18 cellular contexts compared by ENCODE assay signal in genomic region chr17:39150104-39150634, GRCh38. TPM values are rescaled to one million over a fixed set of nuclear protein-coding genes. Genes with fewer than 3 reads are reported as not detected.
DNase-seq lines count a peak whose midpoint lies in the region; FAIRE-seq and TF ChIP-seq lines count a peak whose summit lies in the region.
"Had no signal": no experiment of that assay in that cellular context is flagged by ENCODE, and none has a peak within 500 bp of the region (broad histone marks: within the 10 kb centered on the region; RNA-seq: fewer than 3 reads in every experiment).

No MANE protein-coding gene starts in this region.

- H3K9me3 Mint-ChIP-seq in activated naive CD8-positive, alpha-beta T cell (ENCODE audit: low read depth) = no peaks in the 10 kb centered on the region
- H3K9me3 Mint-ChIP-seq in activated naive CD8-positive, alpha-beta T cell treated with anti-CD3 and anti-CD28 coated beads for 36 hours = peaks cover 2% of the 10 kb centered on the region
- H3K9me3 Mint-ChIP-seq in progenitor cell of endocrine pancreas (ENCODE audit: low read depth) = no peaks in the 10 kb centered on the region

- H4K91ac ChIP-seq in H1 (replicated peaks; ENCODE audit: insufficient read length, low read length) = no peak overlapping the region

- no peaks in the 10 kb centered on the region for H4K20me1 ChIP-seq in OCI-LY1 (ENCODE audit: insufficient read depth, low read length)
- no peaks in the 10 kb centered on the region for H4K20me1 ChIP-seq in H1 (replicated peaks in 1 of 2; ENCODE audit: control insufficient read depth in 1 of 2, insufficient read depth in 2 of 2, low read length in 2 of 2)

- no peak overlapping the region for H3K27ac Mint-ChIP-seq in activated naive CD8-positive, alpha-beta T cell
- H3K27ac Mint-ChIP-seq in activated naive CD8-positive, alpha-beta T cell treated with anti-CD3 and anti-CD28 coated beads for 36 hours = no peak overlapping the region
- H3K27ac Mint-ChIP-seq in progenitor cell of endocrine pancreas = no peak overlapping the region
- H3K27ac Mint-ChIP-seq: activated CD8-positive, alpha-beta memory T cell treated with anti-CD3 and anti-CD28 coated beads, Interleukin-2, amount 10 ng/mL, durations not matched to agents 7 days and 5 days had no signal

- H3K4me2 ChIP-seq in OCI-LY1 (ENCODE audit: low read length) = no peak overlapping the region
- peak overlapping the region; percentile 53 to 95; a peak in 2 of 4 replicates for H3K4me2 ChIP-seq in H1 (ENCODE audit: insufficient read depth in 1 of 2, low read depth in 2 of 2, low read length in 2 of 2)

- no peaks in the 10 kb centered on the region for H3K9me3 ChIP-seq in OCI-LY1 (ENCODE audit: low read length)
- H3K9me3 ChIP-seq in H1 (ENCODE audit: insufficient read depth in 2 of 2, low read depth in 1 of 2, low read length in 1 of 2) = no peaks in the 10 kb centered on the region
- H3K9me3 ChIP-seq: lower lobe of right lung, SJCRH30, spleen had no signal

- TF ChIP-seq CTCF in OCI-LY1 (IDR thresholded peaks at IDR 0.05; ENCODE audit: low read length) = peak; percentile 33; the same call in 1 of the 2 replicates
- TF ChIP-seq CTCF in H1 (IDR thresholded peaks at IDR 0.05; ENCODE audit: control extremely low read depth in 1 of 3, insufficient read depth in 1 of 3, low read depth in 1 of 3, low read length in 3 of 3) = peak in 1 of 3 experiments; percentile 8; a peak in 1 of 4 replicates
- no peak for TF ChIP-seq CTCF in progenitor cell of endocrine pancreas (IDR thresholded peaks at IDR 0.05; ENCODE audit: unreplicated experiment)

- TF ChIP-seq POLR2A in H1 (IDR thresholded peaks at IDR 0.05; ENCODE audit: control extremely low read depth in 1 of 2, low read depth in 2 of 2, low read length in 2 of 2) = no peak
- no peak for TF ChIP-seq POLR2A in GM12891 (IDR thresholded peaks at IDR 0.05; ENCODE audit: low read depth, low read length)

- no peak overlapping the region for H3K4me3 ChIP-seq in OCI-LY1 (ENCODE audit: low read depth, low read length, poor library complexity, severe bottlenecking)
- peak overlapping the region in 1 of 4 experiments; percentile 83; a peak in 3 of 8 replicates for H3K4me3 ChIP-seq in H1 (ENCODE audit: extremely low read depth in 1 of 4, insufficient read depth in 2 of 4, low read depth in 3 of 4, low read length in 4 of 4)
- H3K4me3 ChIP-seq: SJCRH30 had no signal

- H3K27me3 Mint-ChIP-seq in activated naive CD8-positive, alpha-beta T cell = no peaks in the 10 kb centered on the region
- peaks cover 12% of the 10 kb centered on the region for H3K27me3 Mint-ChIP-seq in activated naive CD8-positive, alpha-beta T cell treated with anti-CD3 and anti-CD28 coated beads for 36 hours
- H3K27me3 Mint-ChIP-seq in progenitor cell of endocrine pancreas = peaks cover 34% of the 10 kb centered on the region

- no peak overlapping the region for H4K5ac ChIP-seq in H1 (ENCODE audit: insufficient read length, low read depth, low read length)

- no peak overlapping the region for H3K18ac ChIP-seq in H1 (ENCODE audit: extremely low read depth, low read length)

- H3K14ac ChIP-seq in H1 (ENCODE audit: insufficient read length) = no peak overlapping the region

- no peak overlapping the region for H2AK5ac ChIP-seq in H1 (ENCODE audit: low read depth, low read length)

- no peaks in the 10 kb centered on the region for H3K9me2 ChIP-seq in OCI-LY1 (ENCODE audit: low read depth, low read length)

- DNase-seq in activated naive CD8-positive, alpha-beta T cell treated with anti-CD3 and anti-CD28 coated beads for 36 hours = no peak
- DNase-seq in H1 (ENCODE audit: low read depth in 1 of 2, low spot score in 2 of 2) = no peak
- no peak for DNase-seq in progenitor cell of endocrine pancreas (ENCODE audit: low spot score, unreplicated experiment)
- no peak for DNase-seq in GM12891 (ENCODE audit: insufficient read length, low spot score)
- DNase-seq in NOMO-1 treated with DMSO at 0.1 percent for 48 hours (lab: John Stamatoyannopoulos, UW; ENCODE audit: unreplicated experiment) = no peak
- no peak for DNase-seq in islet precursor cell
- DNase-seq: activated CD8-positive, alpha-beta memory T cell treated with anti-CD3 and anti-CD28 coated beads, Interleukin-2, amount 10 ng/mL, durations not matched to agents 7 days and 5 days; dermis blood vessel endothelial cell; GOT3; IMR-90; lower lobe of right lung; NCI-H1092 treated with DMSO at 0.1 percent for 48 hours; nucleus accumbens; SJCRH30; spleen had no signal

- TF ChIP-seq EP300 in H1 (IDR thresholded peaks at IDR 0.05; ENCODE audit: borderline replicate concordance in 1 of 2, low read depth in 2 of 2, low read length in 2 of 2) = no peak

- H3K56ac ChIP-seq in H1 (replicated peaks; ENCODE audit: insufficient read length, low read depth, low read length) = no peak overlapping the region

- POLR2A ChIA-PET in H1 (lab: Charles Lee; ENCODE audit: partially characterized antibody) = interaction anchor here (1.1 to 1.4 kb wide), 3 partner anchors 27 to 51 kb away, joined by 3 to 4 read pairs (median 3); partner anchors contain the start of gene RPL19

- no peak for TF ChIP-seq RAD21 in H1 (IDR thresholded peaks at IDR 0.05 in 1 of 2, conservative IDR thresholded peaks at IDR 0.05 in 1 of 2; ENCODE audit: low read depth in 2 of 2, low read length in 2 of 2)

- H3K4ac ChIP-seq in H1 (replicated peaks; ENCODE audit: insufficient read length, low read depth, low read length) = no peak overlapping the region

- no peak for FAIRE-seq in H1 (lab: Jason Lieb, UNC)
- FAIRE-seq in GM12891 (lab: Jason Lieb, UNC) = no peak

- H3K4me1 Mint-ChIP-seq in activated naive CD8-positive, alpha-beta T cell (ENCODE audit: low read depth) = peaks cover 48% of the 10 kb centered on the region
- peaks cover 41% of the 10 kb centered on the region for H3K4me1 Mint-ChIP-seq in activated naive CD8-positive, alpha-beta T cell treated with anti-CD3 and anti-CD28 coated beads for 36 hours
- peaks cover 16% of the 10 kb centered on the region for H3K4me1 Mint-ChIP-seq in progenitor cell of endocrine pancreas (ENCODE audit: low read depth)

- H3K23ac ChIP-seq in H1 (ENCODE audit: insufficient read length) = no peak overlapping the region

- no peak overlapping the region for H2BK15ac ChIP-seq in H1 (ENCODE audit: low read length)

- WGBS in H1 (ENCODE audit: extremely low coverage in 1 of 2, insufficient coverage in 1 of 2, insufficient read length in 1 of 2, insufficient replicate concordance in 2 of 2, low coverage in 1 of 2, low lambda C conversion rate in 2 of 2, missing lambda C conversion rate in 1 of 2), 2 experiments = 72% methylated on average over 5 of the region's 5 CpGs; no CpG with 5 or more reads in 1 of the 2 experiments

- H3K9ac ChIP-seq in OCI-LY1 (ENCODE audit: low read length) (no peak overlapping the region), H1 (replicated peaks in 1 of 4; ENCODE audit: extremely low read depth in 1 of 4, low read depth in 3 of 4, low read length in 3 of 4) (no peak overlapping the region)

- H3K36me3 ChIP-seq in OCI-LY1 (ENCODE audit: insufficient read depth, low read length) = no peaks in the 10 kb centered on the region
- no peaks in the 10 kb centered on the region for H3K36me3 ChIP-seq in H1 (ENCODE audit: control insufficient read depth in 2 of 4, insufficient read depth in 4 of 4, low read length in 3 of 4)
- H3K36me3 ChIP-seq: lower lobe of right lung, SJCRH30, spleen had no signal

- no peaks in the 10 kb centered on the region for H3F3A ChIP-seq in OCI-LY1 (ENCODE audit: insufficient read depth, low read length)

- H2BK120ac ChIP-seq in H1 (replicated peaks; ENCODE audit: low read depth, low read length) = no peak overlapping the region

- no peaks in the 10 kb centered on the region for H3K36me3 Mint-ChIP-seq in activated naive CD8-positive, alpha-beta T cell
- peaks cover 5% of the 10 kb centered on the region for H3K36me3 Mint-ChIP-seq in activated naive CD8-positive, alpha-beta T cell treated with anti-CD3 and anti-CD28 coated beads for 36 hours
- H3K36me3 Mint-ChIP-seq in progenitor cell of endocrine pancreas (ENCODE audit: insufficient read depth) = peaks cover 7% of the 10 kb centered on the region
- H3K36me3 Mint-ChIP-seq: activated CD8-positive, alpha-beta memory T cell treated with anti-CD3 and anti-CD28 coated beads, Interleukin-2, amount 10 ng/mL, durations not matched to agents 7 days and 5 days had no signal

- H3K4me1 ChIP-seq in OCI-LY1 (ENCODE audit: insufficient read depth, low read length, severe bottlenecking) (peaks cover 18% of the 10 kb centered on the region), H1 (replicated peaks in 1 of 4; ENCODE audit: control insufficient read depth in 3 of 4, insufficient read depth in 4 of 4, low read length in 3 of 4) (peaks cover 0 to 20% (median 6%) of the 10 kb centered on the region in 4 experiments; a peak in 4 of 7 replicates)

- no peaks in the 10 kb centered on the region for H3K79me2 ChIP-seq in OCI-LY1 (ENCODE audit: insufficient read depth, low read length)
- H3K79me2 ChIP-seq in H1 (ENCODE audit: control insufficient read depth in 1 of 2, insufficient read depth in 2 of 2, low read length in 2 of 2) = no peaks in the 10 kb centered on the region

- no peak overlapping the region for H3K27ac ChIP-seq in OCI-LY1 (ENCODE audit: low read depth, low read length, poor library complexity, severe bottlenecking)
- H3K27ac ChIP-seq in H1 (ENCODE audit: low read depth, low read length) = no peak overlapping the region
- H3K27ac ChIP-seq: lower lobe of right lung, SJCRH30, spleen had no signal

- H2AFZ ChIP-seq in OCI-LY1 (ENCODE audit: low read length) (no peak overlapping the region), H1 (ENCODE audit: low read length) (no peak overlapping the region)

- H2BK20ac ChIP-seq in H1 (ENCODE audit: low read length) = no peak overlapping the region

- no peak overlapping the region for H4K8ac ChIP-seq in H1 (ENCODE audit: extremely low read depth, insufficient read depth, low read length)

- no peak overlapping the region for H2BK5ac ChIP-seq in H1 (ENCODE audit: low read depth, low read length)

- H3K23me2 ChIP-seq in H1 (ENCODE audit: low read depth, low read length) = peaks cover 26% of the 10 kb centered on the region

- H2BK12ac ChIP-seq in H1 (ENCODE audit: low read depth, low read length) = no peak overlapping the region

- H3K79me1 ChIP-seq in H1 (ENCODE audit: low read depth, low read length) = no peaks in the 10 kb centered on the region

- H3K4me3 Mint-ChIP-seq in activated naive CD8-positive, alpha-beta T cell = peak overlapping the region; percentile 83
- H3K4me3 Mint-ChIP-seq in activated naive CD8-positive, alpha-beta T cell treated with anti-CD3 and anti-CD28 coated beads for 36 hours = no peak overlapping the region
- peak overlapping the region; percentile 72 for H3K4me3 Mint-ChIP-seq in progenitor cell of endocrine pancreas (ENCODE audit: low read depth)

- H3K27me3 ChIP-seq in OCI-LY1 (ENCODE audit: insufficient read depth, low read length) (peaks cover 18% of the 10 kb centered on the region), H1 (replicated peaks in 1 of 4; ENCODE audit: control insufficient read depth in 3 of 4, extremely low read depth in 1 of 4, insufficient read depth in 3 of 4, low read length in 3 of 4) (peaks cover 3 to 18% (median 15%) of the 10 kb centered on the region in 4 experiments)
- H3K27me3 ChIP-seq: SJCRH30 had no signal

- CTCF ChIA-PET in H1 (lab: Charles Lee; ENCODE audit: partially characterized antibody) = interaction anchor here (0.5 to 10.1 kb wide), 7 partner anchors 12 to 186 kb away, joined by 3 to 163 read pairs (median 14); no protein-coding TSS in a partner anchor

RNA-seq across cellular contexts. Expression of gene PLXDC1, which starts 1.3 kb away (rescaled TPM):
- total RNA-seq in activated naive CD8-positive, alpha-beta T cell treated with anti-CD3 and anti-CD28 coated beads for 36 hours = 1 to 10 TPM in 1 of 2 experiments, under 1 TPM in 1; 0.54 to 1.1 TPM
- total RNA-seq in H1 (2021; fragmentation: NEBNext Ultra II Directional; extraction: Animal tissue kit (Norgen Biotek cat#: 25700)) = 3.4 and 4.1 TPM in 2 replicates
- 14.6 and 17.9 TPM in 2 replicates for polyA plus RNA-seq in H1 (2011; rRNA removed)
- polyA plus RNA-seq in H1 (2011; cell fraction: cytosol; rRNA removed) = 16.1 TPM
- polyA plus RNA-seq in H1 (2011; cell fraction: nucleus; rRNA removed) = 69.7 TPM
- 6.9 to 10.0 TPM (median 8.1 TPM) in 4 replicates for polyA plus RNA-seq in H1 (2012, experiment 1 of 2)
- 2.6 TPM for polyA plus RNA-seq in H1 (2012, experiment 2 of 2)
- 1.7 TPM for polyA plus RNA-seq in H1 (2013, experiment 1 of 2)
- polyA plus RNA-seq in H1 (2013, experiment 2 of 2) = 1.6 TPM
- 18.7 and 21.7 TPM in 2 replicates for polyA minus RNA-seq in H1 (2011; rRNA and poly(A)+ RNA removed)
- polyA minus RNA-seq in H1 (2011; cell fraction: cytosol; rRNA and poly(A)+ RNA removed) = 9.2 TPM
- 16.2 TPM for polyA minus RNA-seq in H1 (2011; cell fraction: nucleus; rRNA and poly(A)+ RNA removed)
- total RNA-seq in progenitor cell of endocrine pancreas = 2.3 and 3.7 TPM in 2 replicates
- polyA plus RNA-seq in GM12891 (2012; ENCODE audit: low read depth, missing spikeins) = 0.06 TPM
- total RNA-seq: dermis blood vessel endothelial cell had no signal

RNA-seq across cellular contexts. Expression of gene ARL5C, which starts 15.8 kb away (rescaled TPM):
- total RNA-seq in activated naive CD8-positive, alpha-beta T cell treated with anti-CD3 and anti-CD28 coated beads for 36 hours = not detected
- not detected in 2 replicates for total RNA-seq in H1 (2021; fragmentation: NEBNext Ultra II Directional; extraction: Animal tissue kit (Norgen Biotek cat#: 25700))
- polyA plus RNA-seq in H1 (2011; rRNA removed) = not detected in 2 replicates
- not detected for polyA plus RNA-seq in H1 (2011; cell fraction: cytosol; rRNA removed)
- not detected for polyA plus RNA-seq in H1 (2011; cell fraction: nucleus; rRNA removed)
- polyA plus RNA-seq in H1 (2012, experiment 1 of 2) = 0.10 TPM in 1 of 4 replicates, not detected in the others
- polyA plus RNA-seq in H1 (2012, experiment 2 of 2) = not detected
- polyA plus RNA-seq in H1 (2013, experiment 1 of 2) = not detected
- polyA plus RNA-seq in H1 (2013, experiment 2 of 2) = not detected
- 0.06 TPM in 1 of 2 replicates, not detected in the other for polyA minus RNA-seq in H1 (2011; rRNA and poly(A)+ RNA removed)
- not detected for polyA minus RNA-seq in H1 (2011; cell fraction: cytosol; rRNA and poly(A)+ RNA removed)
- polyA minus RNA-seq in H1 (2011; cell fraction: nucleus; rRNA and poly(A)+ RNA removed) = not detected
- total RNA-seq in progenitor cell of endocrine pancreas = not detected in 2 replicates
- not detected for polyA plus RNA-seq in GM12891 (2012; ENCODE audit: low read depth, missing spikeins)
- total RNA-seq: dermis blood vessel endothelial cell, IMR-90, lower lobe of right lung, SJCRH30, spleen, subcutaneous adipose tissue had no signal
- polyA plus RNA-seq: IMR-90, spleen had no signal

RNA-seq across cellular contexts. Expression of gene CACNB1, which starts 47.3 kb away (rescaled TPM):
- 10 to 100 TPM; 12.7 to 14.4 TPM for total RNA-seq in activated naive CD8-positive, alpha-beta T cell treated with anti-CD3 and anti-CD28 coated beads for 36 hours
- total RNA-seq in H1 (2021; fragmentation: NEBNext Ultra II Directional; extraction: Animal tissue kit (Norgen Biotek cat#: 25700)) = 15.1 and 17.8 TPM in 2 replicates
- 7.2 and 10.6 TPM in 2 replicates for polyA plus RNA-seq in H1 (2011; rRNA removed)
- polyA plus RNA-seq in H1 (2011; cell fraction: cytosol; rRNA removed) = 7.7 TPM
- 43.5 TPM for polyA plus RNA-seq in H1 (2011; cell fraction: nucleus; rRNA removed)
- polyA plus RNA-seq in H1 (2012, experiment 1 of 2) = 11.9 to 16.4 TPM (median 14.1 TPM) in 4 replicates
- polyA plus RNA-seq in H1 (2012, experiment 2 of 2) = 12.9 TPM
- 7.2 TPM for polyA plus RNA-seq in H1 (2013, experiment 1 of 2)
- polyA plus RNA-seq in H1 (2013, experiment 2 of 2) = 7.1 TPM
- 15.8 and 25.4 TPM in 2 replicates for polyA minus RNA-seq in H1 (2011; rRNA and poly(A)+ RNA removed)
- polyA minus RNA-seq in H1 (2011; cell fraction: cytosol; rRNA and poly(A)+ RNA removed) = 8.0 TPM
- polyA minus RNA-seq in H1 (2011; cell fraction: nucleus; rRNA and poly(A)+ RNA removed) = 18.6 TPM
- 11.3 and 13.8 TPM in 2 replicates for total RNA-seq in progenitor cell of endocrine pancreas
- 2.3 TPM for polyA plus RNA-seq in GM12891 (2012; ENCODE audit: low read depth, missing spikeins)

RNA-seq across cellular contexts. Expression of gene RPL19, which starts 49.9 kb away (rescaled TPM):
- total RNA-seq in activated naive CD8-positive, alpha-beta T cell treated with anti-CD3 and anti-CD28 coated beads for 36 hours = 1,000 to 10,000 TPM; 3,075 to 3,102 TPM
- total RNA-seq in H1 (2021; fragmentation: NEBNext Ultra II Directional; extraction: Animal tissue kit (Norgen Biotek cat#: 25700)) = 2,182 and 2,219 TPM in 2 replicates
- polyA plus RNA-seq in H1 (2011; rRNA removed) = 1,992 and 2,108 TPM in 2 replicates
- 3,481 TPM for polyA plus RNA-seq in H1 (2011; cell fraction: cytosol; rRNA removed)
- 2,043 TPM for polyA plus RNA-seq in H1 (2011; cell fraction: nucleus; rRNA removed)
- 1,394 to 2,903 TPM (median 2,742 TPM) in 4 replicates for polyA plus RNA-seq in H1 (2012, experiment 1 of 2)
- 1,232 TPM for polyA plus RNA-seq in H1 (2012, experiment 2 of 2)
- polyA plus RNA-seq in H1 (2013, experiment 1 of 2) = 2,492 TPM
- 2,408 TPM for polyA plus RNA-seq in H1 (2013, experiment 2 of 2)
- polyA minus RNA-seq in H1 (2011; rRNA and poly(A)+ RNA removed) = 605 and 718 TPM in 2 replicates
- 697 TPM for polyA minus RNA-seq in H1 (2011; cell fraction: cytosol; rRNA and poly(A)+ RNA removed)
- 464 TPM for polyA minus RNA-seq in H1 (2011; cell fraction: nucleus; rRNA and poly(A)+ RNA removed)
- 1,229 and 1,297 TPM in 2 replicates for total RNA-seq in progenitor cell of endocrine pancreas
- 3,934 TPM for polyA plus RNA-seq in GM12891 (2012; ENCODE audit: low read depth, missing spikeins)
